Comparison of ENCODE assay signal across 1 cellular context in the genomic region with DNA sequence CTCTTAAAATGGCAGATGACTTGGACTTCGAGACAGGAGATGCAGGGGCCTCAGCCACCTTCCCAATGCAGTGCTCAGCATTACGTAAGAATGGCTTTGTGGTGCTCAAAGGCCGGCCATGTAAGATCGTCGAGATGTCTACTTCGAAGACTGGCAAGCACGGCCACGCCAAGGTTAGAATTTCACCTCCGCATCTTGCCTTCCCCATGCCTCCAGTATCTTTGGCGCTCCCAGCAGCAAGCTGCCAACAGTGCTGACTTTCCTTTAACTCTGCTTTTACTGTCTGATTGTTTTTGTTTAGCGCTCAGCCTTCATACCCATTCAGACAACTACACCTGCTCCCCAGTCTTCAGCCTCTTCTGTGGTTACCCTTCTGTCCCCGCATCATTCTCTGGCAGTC.
TF ChIP-seq lines count a peak whose summit lies in the region.

No MANE protein-coding gene starts in this region.

TF ChIP-seq in K562, 482 proteins besides CTCF, POLR2A, EP300 and RAD21:
- TF ChIP-seq SIN3A (IDR thresholded peaks at IDR 0.05; ENCODE audit: borderline replicate concordance in 2 of 2, control insufficient read depth in 1 of 2, low read depth in 2 of 2, low read length in 2 of 2) = 0 out of 4 replicates have a peak, but pooled peaks of 1 of the 2 experiments have one; percentile 10
- TF ChIP-seq, protein P1, sequence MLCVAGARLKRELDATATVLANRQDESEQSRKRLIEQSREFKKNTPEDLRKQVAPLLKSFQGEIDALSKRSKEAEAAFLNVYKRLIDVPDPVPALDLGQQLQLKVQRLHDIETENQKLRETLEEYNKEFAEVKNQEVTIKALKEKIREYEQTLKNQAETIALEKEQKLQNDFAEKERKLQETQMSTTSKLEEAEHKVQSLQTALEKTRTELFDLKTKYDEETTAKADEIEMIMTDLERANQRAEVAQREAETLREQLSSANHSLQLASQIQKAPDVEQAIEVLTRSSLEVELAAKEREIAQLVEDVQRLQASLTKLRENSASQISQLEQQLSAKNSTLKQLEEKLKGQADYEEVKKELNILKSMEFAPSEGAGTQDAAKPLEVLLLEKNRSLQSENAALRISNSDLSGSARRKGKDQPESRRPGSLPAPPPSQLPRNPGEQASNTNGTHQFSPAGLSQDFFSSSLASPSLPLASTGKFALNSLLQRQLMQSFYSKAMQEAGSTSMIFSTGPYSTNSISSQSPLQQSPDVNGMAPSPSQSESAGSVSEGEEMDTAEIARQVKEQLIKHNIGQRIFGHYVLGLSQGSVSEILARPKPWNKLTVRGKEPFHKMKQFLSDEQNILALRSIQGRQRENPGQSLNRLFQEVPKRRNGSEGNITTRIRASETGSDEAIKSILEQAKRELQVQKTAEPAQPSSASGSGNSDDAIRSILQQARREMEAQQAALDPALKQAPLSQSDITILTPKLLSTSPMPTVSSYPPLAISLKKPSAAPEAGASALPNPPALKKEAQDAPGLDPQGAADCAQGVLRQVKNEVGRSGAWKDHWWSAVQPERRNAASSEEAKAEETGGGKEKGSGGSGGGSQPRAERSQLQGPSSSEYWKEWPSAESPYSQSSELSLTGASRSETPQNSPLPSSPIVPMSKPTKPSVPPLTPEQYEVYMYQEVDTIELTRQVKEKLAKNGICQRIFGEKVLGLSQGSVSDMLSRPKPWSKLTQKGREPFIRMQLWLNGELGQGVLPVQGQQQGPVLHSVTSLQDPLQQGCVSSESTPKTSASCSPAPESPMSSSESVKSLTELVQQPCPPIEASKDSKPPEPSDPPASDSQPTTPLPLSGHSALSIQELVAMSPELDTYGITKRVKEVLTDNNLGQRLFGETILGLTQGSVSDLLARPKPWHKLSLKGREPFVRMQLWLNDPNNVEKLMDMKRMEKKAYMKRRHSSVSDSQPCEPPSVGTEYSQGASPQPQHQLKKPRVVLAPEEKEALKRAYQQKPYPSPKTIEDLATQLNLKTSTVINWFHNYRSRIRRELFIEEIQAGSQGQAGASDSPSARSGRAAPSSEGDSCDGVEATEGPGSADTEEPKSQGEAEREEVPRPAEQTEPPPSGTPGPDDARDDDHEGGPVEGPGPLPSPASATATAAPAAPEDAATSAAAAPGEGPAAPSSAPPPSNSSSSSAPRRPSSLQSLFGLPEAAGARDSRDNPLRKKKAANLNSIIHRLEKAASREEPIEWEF (CRISPR knock-in tag; IDR thresholded peaks at IDR 0.05) = no peak
- no peak for TF ChIP-seq FOS (IDR thresholded peaks at IDR 0.05; ENCODE audit: extremely low read depth, insufficient read length)
- no peak for TF ChIP-seq GTF2E2 (tag; IDR thresholded peaks at IDR 0.05)
- no peak for TF ChIP-seq NFIX (CRISPR knock-in tag; IDR thresholded peaks at IDR 0.05; ENCODE audit: low read depth)
TF ChIP-seq in K562: peak in this region for 1.
